In genomic region chr4:182074139-182074538, GRCh38 we compare ENCODE assay signal across 26 cellular contexts.
"Had no signal": no experiment of that assay in that cellular context is flagged by ENCODE, and none has a peak within 500 bp of the region (broad histone marks: within the 10 kb centered on the region; RNA-seq: fewer than 3 reads in every experiment).

No MANE protein-coding gene starts in this region.

- H3K27ac Mint-ChIP-seq: activated CD4-positive, alpha-beta memory T cell treated with anti-CD3 and anti-CD28 coated beads, Interleukin-2, amount 10 ng/mL, durations not matched to agents 7 days and 5 days; activated CD4-positive, alpha-beta T cell treated with anti-CD3 and anti-CD28 coated beads, Interleukin-2, amount 10 ng/mL, durations not matched to agents 7 days and 5 days; activated naive CD4-positive, alpha-beta T cell treated with anti-CD3 and anti-CD28 coated beads for 36 hours; activated naive CD8-positive, alpha-beta T cell; activated T-helper 17 cell treated with anti-CD3 and anti-CD28 coated beads, Interleukin-2, amount 50 U/mL, for 72 hours had no signal

- H3K27ac ChIP-seq: KMS-11, SK-N-MC, VCaP had no signal

- ATAC-seq: activated T-helper 17 cell treated with anti-CD3 and anti-CD28 coated beads, Interleukin-2, amount 50 U/mL, for 72 hours; Panc1; Right ventricle myocardium inferior had no signal

- H3K4me3 Mint-ChIP-seq: activated CD4-positive, alpha-beta memory T cell treated with anti-CD3 and anti-CD28 coated beads, Interleukin-2, amount 10 ng/mL, durations not matched to agents 7 days and 5 days; activated CD4-positive, alpha-beta T cell treated with anti-CD3 and anti-CD28 coated beads, Interleukin-2, amount 10 ng/mL, durations not matched to agents 7 days and 5 days; activated naive CD4-positive, alpha-beta T cell treated with anti-CD3 and anti-CD28 coated beads for 36 hours; activated naive CD8-positive, alpha-beta T cell; activated T-helper 17 cell treated with anti-CD3 and anti-CD28 coated beads, Interleukin-2, amount 50 U/mL, for 72 hours; brain had no signal

- H3K4me3 ChIP-seq: SK-N-MC had no signal

- DNase-seq: activated CD4-positive, alpha-beta memory T cell treated with anti-CD3 and anti-CD28 coated beads, Interleukin-2, amount 10 ng/mL, durations not matched to agents 7 days and 5 days; activated CD4-positive, alpha-beta T cell treated with anti-CD3 and anti-CD28 coated beads, Interleukin-2, amount 10 ng/mL, durations not matched to agents 7 days and 5 days; activated CD4-positive, CD25-positive, alpha-beta regulatory T cell; activated gamma-delta T cell; activated naive CD4-positive, alpha-beta T cell treated with anti-CD3 and anti-CD28 coated beads for 36 hours; activated T-cell treated with anti-CD3 and anti-CD28 coated beads for 4 hours; activated T-cell treated with anti-CD3 and anti-CD28 coated beads, Interleukin-2, amount 50 U/mL, for 48 hours; amygdala; NCI-H1092; NCI-H1417; NCI-H1930; NCI-H2171; NCI-H2227 treated with DMSO at 0.1 percent for 48 hours; NCI-H526; NCI-H82; OCI-M1; RPMI8226; T-helper 1 cell had no signal

- H3K27me3 Mint-ChIP-seq: activated CD4-positive, alpha-beta memory T cell treated with anti-CD3 and anti-CD28 coated beads, Interleukin-2, amount 10 ng/mL, durations not matched to agents 7 days and 5 days; activated CD4-positive, alpha-beta T cell treated with anti-CD3 and anti-CD28 coated beads, Interleukin-2, amount 10 ng/mL, durations not matched to agents 7 days and 5 days; activated naive CD8-positive, alpha-beta T cell; activated T-helper 17 cell treated with anti-CD3 and anti-CD28 coated beads, Interleukin-2, amount 50 U/mL, for 72 hours; brain had no signal

- H3K4me2 ChIP-seq: KMS-11 had no signal

- H3K9me3 Mint-ChIP-seq: activated CD4-positive, alpha-beta T cell treated with anti-CD3 and anti-CD28 coated beads, Interleukin-2, amount 10 ng/mL, durations not matched to agents 7 days and 5 days had no signal

- H3K4me1 Mint-ChIP-seq: activated CD4-positive, alpha-beta memory T cell treated with anti-CD3 and anti-CD28 coated beads, Interleukin-2, amount 10 ng/mL, durations not matched to agents 7 days and 5 days; activated CD4-positive, alpha-beta T cell treated with anti-CD3 and anti-CD28 coated beads, Interleukin-2, amount 10 ng/mL, durations not matched to agents 7 days and 5 days; activated T-helper 17 cell treated with anti-CD3 and anti-CD28 coated beads, Interleukin-2, amount 50 U/mL, for 72 hours had no signal

- H3K36me3 Mint-ChIP-seq: activated naive CD8-positive, alpha-beta T cell; brain had no signal
